ENCODE assay signal across 8 cellular contexts in genomic region chr19:11881151-11881800, GRCh38. TPM values are rescaled to one million over a fixed set of nuclear protein-coding genes. Genes with fewer than 3 reads are reported as not detected.
DNase-seq lines count a peak whose midpoint lies in the region; ATAC-seq and TF ChIP-seq lines count a peak whose summit lies in the region.

No MANE protein-coding gene starts in this region.

- H3K4me1 ChIP-seq in adrenal gland (replicated peaks in 1 of 2) (no peaks in the 10 kb centered on the region), left ventricle myocardium inferior (no peaks in the 10 kb centered on the region), gastrocnemius medialis (no peaks in the 10 kb centered on the region)

- 12 to 16% (median 13%) methylated on average over 10 of the region's 10 CpGs for WGBS in adrenal gland, 4 donors

- TF ChIP-seq POLR2A in adrenal gland (IDR thresholded peaks at IDR 0.05): no peak
- TF ChIP-seq POLR2A in gastrocnemius medialis (IDR thresholded peaks at IDR 0.05): no peak

- TF ChIP-seq CTCF in adrenal gland (IDR thresholded peaks at IDR 0.05): peak; percentile 56 to 84 (median 76)
- TF ChIP-seq CTCF in left ventricle myocardium inferior (IDR thresholded peaks at IDR 0.05; ENCODE audit: borderline replicate concordance): peak; percentile 81
- peak; percentile 29 to 77 (median 65) for TF ChIP-seq CTCF in gastrocnemius medialis (IDR thresholded peaks at IDR 0.05 in 4 of 5, conservative IDR thresholded peaks at IDR 0.05 in 1 of 5)

- ATAC-seq in gastrocnemius medialis (peak in 1 of 2 donors; percentile 69), HG03097 (IDR thresholded peaks at IDR 0.05; ENCODE audit: low FRiP score, unreplicated experiment) (no peak), HG02884 (IDR thresholded peaks at IDR 0.05; ENCODE audit: unreplicated experiment) (no peak)

- H3K9me3 ChIP-seq in adrenal gland (replicated peaks in 1 of 3): no peaks in the 10 kb centered on the region
- H3K9me3 ChIP-seq in left ventricle myocardium inferior (replicated peaks): no peaks in the 10 kb centered on the region
- H3K9me3 ChIP-seq in gastrocnemius medialis: no peaks in the 10 kb centered on the region

- peak; percentile 73 for DNase-seq in G401 (ENCODE audit: low spot score)
- peak; percentile 12 for DNase-seq in MV-4-11 (lab: John Stamatoyannopoulos, UW)
- DNase-seq in T follicular helper cell (ENCODE audit: low read depth): peak; percentile 34
- DNase-seq in adrenal gland: peak; percentile 51 to 79 (median 66)
- peak; percentile 20 for DNase-seq in left ventricle myocardium inferior
- peak; percentile 3 to 21 for DNase-seq in gastrocnemius medialis

- H3K27ac ChIP-seq in adrenal gland: no peak overlapping the region
- H3K27ac ChIP-seq in left ventricle myocardium inferior (replicated peaks): no peak overlapping the region
- no peak overlapping the region for H3K27ac ChIP-seq in gastrocnemius medialis

- H3K36me3 ChIP-seq in adrenal gland (replicated peaks in 1 of 2) (no peaks in the 10 kb centered on the region), left ventricle myocardium inferior (no peaks in the 10 kb centered on the region), gastrocnemius medialis (no peaks in the 10 kb centered on the region)

- intact Hi-C loops in adrenal gland (cut with DNase I) (loop anchor here (5.0 to 10.0 kb wide), 2 partner anchors 104 to 111 kb away; no protein-coding TSS in a partner anchor), left ventricle myocardium inferior (cut with micrococcal nuclease) (loop anchor here (10.0 kb wide), 1 partner anchor 114 kb away; no protein-coding TSS in a partner anchor), gastrocnemius medialis (cut with DNase I; ENCODE audit: low total_unique reads) (loop anchor here (1.0 kb wide), 2 partner anchors 108 to 260 kb away; no protein-coding TSS in a partner anchor)

- no peak overlapping the region for H3K4me3 ChIP-seq in adrenal gland
- H3K4me3 ChIP-seq in left ventricle myocardium inferior: no peak overlapping the region
- H3K4me3 ChIP-seq in gastrocnemius medialis: no peak overlapping the region

- H3K27me3 ChIP-seq in adrenal gland (no peaks in the 10 kb centered on the region), left ventricle myocardium inferior (ENCODE audit: low read depth) (no peaks in the 10 kb centered on the region), gastrocnemius medialis (no peaks in the 10 kb centered on the region)

- in situ Hi-C loops in G401 (cut with HindIII; ENCODE audit: low sequenced_read_pairs) (no loop called here), gastrocnemius medialis (cut with MboI; ENCODE audit: low sequenced_read_pairs in 4 of 4) (loop anchor here in 1 of 4 donors (10.0 kb wide), 1 partner anchor 264 kb away; the partner anchor contains the start of gene ZNF20)

RNA-seq across cellular contexts. Expression of gene ZNF69, which starts 6.3 kb away (rescaled TPM):
- total RNA-seq in G401 (2014; rRNA removed; shearing (Covaris generic)): 6.5 and 9.9 TPM in 2 replicates
- total RNA-seq in adrenal gland (100 to 1,000 TPM in 1 of 8 donors, 10 to 100 TPM in 5, 1 to 10 TPM in 2; 5.5 to 138 (median 12.5) TPM), left ventricle myocardium inferior (5.2 TPM), gastrocnemius medialis (1 to 10 TPM in 3 of 4 donors, under 1 TPM in 1; 0.22 to 2.8 (median 1.8) TPM)
- 10 to 100 TPM in 1 of 3 donors, 1 to 10 TPM in 2; 6.7 to 11.8 (median 6.9) TPM for polyA plus RNA-seq in adrenal gland

RNA-seq across cellular contexts. Expression of gene ZNF439, which starts 32.8 kb away (rescaled TPM):
- total RNA-seq in G401 (2014; rRNA removed; shearing (Covaris generic)): 0.20 TPM in 1 of 2 replicates, not detected in the other
- total RNA-seq in adrenal gland (1 to 10 TPM; 2.5 to 9.7 (median 5.6) TPM), left ventricle myocardium inferior (4.8 TPM), gastrocnemius medialis (under 1 TPM in 3 of 4 donors, not detected in 1; 0.42 to 0.68 (median 0.46) TPM)
- 1 to 10 TPM; 4.4 to 9.8 (median 6.3) TPM for polyA plus RNA-seq in adrenal gland

RNA-seq across cellular contexts. Expression of gene ZNF700, which starts 43.6 kb away (rescaled TPM):
- 10.3 and 11.3 TPM in 2 replicates for total RNA-seq in G401 (2014; rRNA removed; shearing (Covaris generic))
- 10 to 100 TPM in 4 of 8 donors, 1 to 10 TPM in 4; 5.5 to 15.1 (median 10.6) TPM for total RNA-seq in adrenal gland
- polyA plus RNA-seq in adrenal gland: 10 to 100 TPM in 2 of 3 donors, 1 to 10 TPM in 1; 7.9 to 27.3 (median 25.1) TPM
- 3.3 TPM for total RNA-seq in left ventricle myocardium inferior
- total RNA-seq in gastrocnemius medialis: 1 to 10 TPM; 1.3 to 5.8 (median 4.0) TPM

Comparison
In these comparisons a context has a peak if more than half of its experiments do, and no peak if none do; other contexts are left out.
1. DNase-seq: peak in every context shown above with its lines; median percentile 73 in G401; 66 in adrenal gland; 34 in T follicular helper cell; 20 in left ventricle myocardium inferior; 12 in MV-4-11; 12 in gastrocnemius medialis.